Comparison of ENCODE assay signal across 20 cellular contexts in the genomic region with DNA sequence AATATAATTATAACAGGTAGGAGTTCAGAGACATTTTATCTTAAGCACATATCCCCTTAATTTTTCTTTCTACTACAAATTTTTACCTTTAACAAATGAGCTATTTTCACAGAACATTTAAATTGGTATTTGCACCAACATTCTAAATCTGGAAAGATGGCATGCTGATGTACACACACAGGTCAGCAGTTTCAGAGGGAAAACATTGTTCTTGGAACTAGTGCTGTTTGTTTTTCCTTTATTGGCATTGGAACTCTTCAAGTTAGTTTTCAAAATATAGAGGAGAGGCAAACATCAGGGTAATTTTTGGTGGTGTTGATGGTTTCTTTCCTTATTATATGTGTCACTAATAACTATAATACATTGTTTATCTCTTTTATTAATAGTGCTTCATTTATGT.
"Had no signal": no experiment of that assay in that cellular context is flagged by ENCODE, and none has a peak within 500 bp of the region (broad histone marks: within the 10 kb centered on the region; RNA-seq: fewer than 3 reads in every experiment).

No MANE protein-coding gene starts in this region.

- H3K27ac Mint-ChIP-seq: type B pancreatic cell had no signal

- H3K27me3 Mint-ChIP-seq: activated CD4-positive, alpha-beta T cell treated with anti-CD3 and anti-CD28 coated beads, Interleukin-2, amount 10 ng/mL, durations not matched to agents 24 days and 14 days; activated CD8-positive, alpha-beta memory T cell treated with anti-CD3 and anti-CD28 coated beads, Interleukin-2, amount 10 ng/mL, durations not matched to agents 7 days and 5 days; activated CD8-positive, alpha-beta T cell treated with anti-CD3 and anti-CD28 coated beads for 36 hours; activated naive CD8-positive, alpha-beta T cell treated with anti-CD3 and anti-CD28 coated beads, Interleukin-2, amount 50 U/mL, for 24 hours; naive B cell; type B pancreatic cell had no signal

- H3K27ac ChIP-seq: foreskin keratinocyte, psoas muscle, right atrium auricular region, thoracic aorta, vagina had no signal

- H3K4me3 ChIP-seq: lung, psoas muscle, right atrium auricular region, vagina had no signal

- ATAC-seq: activated naive CD8-positive, alpha-beta T cell treated with anti-CD3 and anti-CD28 coated beads, Interleukin-2, amount 50 U/mL, for 24 hours; foreskin keratinocyte; psoas muscle had no signal

- H3K4me3 Mint-ChIP-seq: type B pancreatic cell had no signal

- H3K9me3 Mint-ChIP-seq: activated CD4-positive, alpha-beta T cell treated with anti-CD3 and anti-CD28 coated beads, Interleukin-2, amount 10 ng/mL, durations not matched to agents 24 days and 14 days; activated CD8-positive, alpha-beta T cell treated with anti-CD3 and anti-CD28 coated beads for 36 hours; naive B cell; type B pancreatic cell had no signal

- H3K27me3 ChIP-seq: foreskin keratinocyte, right atrium auricular region, vagina had no signal

- H3K36me3 ChIP-seq: right atrium auricular region, thoracic aorta, vagina had no signal

- H3K4me1 ChIP-seq: foreskin keratinocyte, psoas muscle, right atrium auricular region, vagina had no signal

- H3K9me3 ChIP-seq: psoas muscle, right atrium auricular region, thoracic aorta, vagina had no signal

- H3K36me3 Mint-ChIP-seq: naive B cell had no signal

- DNase-seq: activated CD4-positive, alpha-beta T cell treated with anti-CD3 and anti-CD28 coated beads, Interleukin-2, amount 10 ng/mL, durations not matched to agents 24 days and 14 days; activated CD8-positive, alpha-beta memory T cell treated with anti-CD3 and anti-CD28 coated beads, Interleukin-2, amount 10 ng/mL, durations not matched to agents 7 days and 5 days; activated CD8-positive, alpha-beta T cell treated with anti-CD3 and anti-CD28 coated beads for 36 hours; activated gamma-delta T cell; activated naive CD4-positive, alpha-beta T cell treated with anti-CD3 and anti-CD28 coated beads, Interleukin-2, amount 50 U/mL, for 16 hours; activated naive CD8-positive, alpha-beta T cell treated with anti-CD3 and anti-CD28 coated beads, Interleukin-2, amount 50 U/mL, for 24 hours; activated T-cell treated with anti-CD3 and anti-CD28 coated beads for 4 hours; cerebellar nuclear complex; foreskin keratinocyte; kidney; naive B cell; psoas muscle; stimulated activated CD4-positive, alpha-beta T cell treated with anti-CD3 and anti-CD28 coated beads, Interleukin-4, amount 100 ng/mL, for 24 hours; stimulated activated naive CD4-positive, alpha-beta T cell treated with Interleukin-2 at 50 U/mL for 16 hours had no signal

- FAIRE-seq: endometrium, kidney had no signal
